11 cellular contexts compared by ENCODE assay signal in the genomic region with DNA sequence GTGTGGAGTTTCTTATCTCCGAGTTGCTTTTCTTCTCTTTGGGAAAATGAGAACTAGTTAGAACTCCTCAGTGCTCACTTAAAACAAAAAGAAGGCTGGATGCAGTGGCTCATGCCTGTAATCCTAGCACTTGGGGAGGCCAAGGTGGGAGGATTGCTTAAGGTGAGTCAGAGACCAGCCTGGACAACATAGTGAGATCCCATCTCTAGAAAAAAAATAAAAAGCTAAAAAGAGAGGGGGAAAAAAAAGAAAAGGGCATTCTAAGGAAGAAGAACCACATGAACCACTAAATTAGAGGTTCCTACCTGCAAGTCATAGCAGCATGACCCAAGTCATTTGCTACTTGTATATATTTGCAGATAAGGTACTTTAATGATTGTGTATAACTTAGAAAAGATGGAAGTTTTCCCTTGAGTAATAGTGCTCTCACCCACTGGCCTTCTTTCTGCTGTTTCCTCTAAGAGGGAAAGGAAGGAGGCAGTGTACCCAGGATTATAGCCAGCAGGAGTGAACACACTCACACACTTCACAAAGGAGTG.
"Had no signal": no experiment of that assay in that cellular context is flagged by ENCODE, and none has a peak within 500 bp of the region (broad histone marks: within the 10 kb centered on the region; RNA-seq: fewer than 3 reads in every experiment).

No MANE protein-coding gene starts in this region.

- H3K9me3 ChIP-seq: HAP-1 had no signal

- ATAC-seq: GM23338, HCT116 had no signal

- H3K4me3 ChIP-seq: GM23248, GM23338, HAP-1 had no signal

- H2AFZ ChIP-seq: GM23248, GM23338 had no signal

- FAIRE-seq: H1, H54 had no signal

- H3K36me3 ChIP-seq: HAP-1 had no signal

- H3K27ac ChIP-seq: GM23248 had no signal

- DNase-seq: GM23248, GOT3, H7, H9, HCEC 1CT, HFFc6 had no signal

- H3K9ac ChIP-seq: GM23248 had no signal

- H3K4me2 ChIP-seq: GM23338 had no signal
